ENCODE assay signal across 13 cellular contexts in genomic region chr2:108492364-108492763, GRCh38. TPM values are rescaled to one million over a fixed set of nuclear protein-coding genes. Genes with fewer than 3 reads are reported as not detected.
DNase-seq lines count a peak whose midpoint lies in the region; ATAC-seq and TF ChIP-seq lines count a peak whose summit lies in the region.
"Had no signal": no experiment of that assay in that cellular context is flagged by ENCODE, and none has a peak within 500 bp of the region (broad histone marks: within the 10 kb centered on the region; RNA-seq: fewer than 3 reads in every experiment).

No MANE protein-coding gene starts in this region.

- CTCF ChIA-PET in IMR-90 (lab: Yijun Ruan, JAX) = no interaction called here

- no peak overlapping the region for H2BK20ac ChIP-seq in IMR-90 (ENCODE audit: low read depth, low read length)

- no peak overlapping the region for H2AFZ ChIP-seq in IMR-90 (replicated peaks; ENCODE audit: low read length, poor library complexity)

- H3K4me1 Mint-ChIP-seq in chondrocyte (ENCODE audit: low read depth) = peaks cover 26% of the 10 kb centered on the region
- H3K4me1 Mint-ChIP-seq: naive B cell had no signal

- no peak overlapping the region for H4K5ac ChIP-seq in IMR-90 (ENCODE audit: low read depth, low read length)

- peak; percentile 38; the same call in 1 of the 2 replicates for TF ChIP-seq RAD21 in IMR-90 (IDR thresholded peaks at IDR 0.05; ENCODE audit: low read length)

- dilution Hi-C loops in IMR-90 (cut with HindIII; ENCODE audit: low sequenced_read_pairs, unreplicated experiment) = no loop called here

- no peak overlapping the region for H4K8ac ChIP-seq in IMR-90 (ENCODE audit: low read depth in 2 of 2, low read length in 2 of 2)

- ATAC-seq in IMR-90 (ENCODE audit: low read depth) (peak; percentile 93), HG03342 (IDR thresholded peaks at IDR 0.05; ENCODE audit: unreplicated experiment) (no peak), left lobe of liver (no peak)
- ATAC-seq: Panc1 had no signal

- POLR2A ChIA-PET in IMR-90 (lab: Charles Lee; ENCODE audit: unreplicated experiment) = no interaction called here

- no peaks in the 10 kb centered on the region for H3K27me3 ChIP-seq in IMR-90 (ENCODE audit: control insufficient read depth, insufficient read depth, low read length)
- H3K27me3 ChIP-seq: ascending aorta had no signal

- no peak overlapping the region for H2BK120ac ChIP-seq in IMR-90 (ENCODE audit: low read depth, low read length)

- H2BK5ac ChIP-seq in IMR-90 (ENCODE audit: low read depth, low read length, poor library complexity, severe bottlenecking) = peak overlapping the region; percentile 55

- H3K4ac ChIP-seq in IMR-90 (ENCODE audit: low read depth, low read length) = no peak overlapping the region

- H2AK5ac ChIP-seq in IMR-90 (ENCODE audit: low read depth, low read length) = no peak overlapping the region

- no CpG with 5 or more reads among the region's 4 CpGs for WGBS in IMR-90 (ENCODE audit: extremely low coverage in 2 of 2, insufficient read length in 1 of 2), 2 experiments
- 96 to 100% methylated on average over 4 of the region's 4 CpGs for WGBS in mesodermal cell (ENCODE audit: insufficient coverage in 2 of 2), 2 experiments

- no peak overlapping the region for H3K18ac ChIP-seq in IMR-90 (ENCODE audit: low read depth, low read length)

- H4K20me1 ChIP-seq in IMR-90 (ENCODE audit: insufficient read depth, low read length) = no peaks in the 10 kb centered on the region

- intact Hi-C loops in IMR-90 (cut with micrococcal nuclease) = loop anchor here (1.0 to 2.0 kb wide), 2 partner anchors 92 to 142 kb away; no protein-coding TSS in a partner anchor

- H3K27ac ChIP-seq in IMR-90 (ENCODE audit: insufficient read depth, low read length) = no peak overlapping the region
- peak overlapping the region; percentile 26 for H3K27ac ChIP-seq in mesodermal cell (ENCODE audit: low read depth, low read length, severe bottlenecking)
- H3K27ac ChIP-seq: ascending aorta had no signal

- H3K36me3 ChIP-seq in IMR-90 (ENCODE audit: control insufficient read depth, insufficient read depth, low read length) (peaks cover 23% of the 10 kb centered on the region), mesodermal cell (ENCODE audit: control insufficient read depth, insufficient read depth, low read length) (peaks cover 50% of the 10 kb centered on the region)

- H3K9ac ChIP-seq in IMR-90 (ENCODE audit: low read depth, low read length) = no peak overlapping the region

- peak overlapping the region; percentile 95 for H3K27ac Mint-ChIP-seq in chondrocyte (ENCODE audit: unreplicated experiment)
- H3K27ac Mint-ChIP-seq: naive B cell had no signal

- H3K9me3 ChIP-seq in IMR-90 (ENCODE audit: control insufficient read depth, insufficient read depth, low read length) = no peaks in the 10 kb centered on the region
- no peaks in the 10 kb centered on the region for H3K9me3 ChIP-seq in mesodermal cell (ENCODE audit: control insufficient read depth, low read length)
- H3K9me3 ChIP-seq: ascending aorta had no signal

- peak overlapping the region; percentile 31; the same call in 1 of the 2 replicates for H3K4me2 ChIP-seq in IMR-90 (ENCODE audit: low read depth, low read length)

- in situ Hi-C loops in IMR-90 (cut with MboI; ENCODE audit: low sequenced_read_pairs) = no loop called here

- H3K36me3 Mint-ChIP-seq in chondrocyte (ENCODE audit: low read depth) = peaks cover 7% of the 10 kb centered on the region

- peak overlapping the region; percentile 11 for H3K4me3 Mint-ChIP-seq in chondrocyte (ENCODE audit: unreplicated experiment)
- H3K4me3 Mint-ChIP-seq: naive B cell had no signal

- H2AK9ac ChIP-seq in IMR-90 (replicated peaks; ENCODE audit: low read depth, low read length, poor library complexity) = no peak overlapping the region

- peaks cover 3% of the 10 kb centered on the region; the same call in 1 of the 2 replicates for H3K9me1 ChIP-seq in IMR-90 (ENCODE audit: insufficient read depth, low read length)

- DNase-seq in AG08396 (ENCODE audit: low spot score) (peak; percentile 32), IMR-90 (peak; percentile 94), chondrocyte (ENCODE audit: low spot score) (no peak), NCI-H2171 (lab: John Stamatoyannopoulos, UW) (no peak), left lobe of liver (ENCODE audit: low spot score) (no peak), DMS53 treated with DMSO at 0.1 percent for 48 hours (lab: John Stamatoyannopoulos, UW; ENCODE audit: unreplicated experiment) (no peak)
- DNase-seq: naive B cell; NCI-H1436; stimulated activated CD4-positive, alpha-beta T cell treated with anti-CD3 and anti-CD28 coated beads, Interleukin-2, amount 100 ng/mL, for 48 hours had no signal

- H4K91ac ChIP-seq in IMR-90 (ENCODE audit: insufficient read depth, low read depth, low read length) = no peak overlapping the region

- no peak overlapping the region for H2BK15ac ChIP-seq in IMR-90 (ENCODE audit: low read depth, low read length)

- 0 out of 4 replicates have a peak, but pooled peaks cover 0 to 4% of the 10 kb centered on the region in 2 experiments for H3K79me1 ChIP-seq in IMR-90 (ENCODE audit: low read depth in 1 of 2, low read length in 2 of 2)

- no peak overlapping the region for H3K4me3 ChIP-seq in IMR-90 (ENCODE audit: insufficient read depth, low read depth, low read length)
- H3K4me3 ChIP-seq in mesodermal cell (ENCODE audit: extremely low read depth, insufficient read depth, low read length, poor library complexity, severe bottlenecking) = no peak overlapping the region
- H3K4me3 ChIP-seq: ascending aorta had no signal

- no peaks in the 10 kb centered on the region for H3K9me3 Mint-ChIP-seq in chondrocyte (ENCODE audit: low read depth)
- H3K9me3 Mint-ChIP-seq: naive B cell had no signal

- no TSS peak for BruUV-seq in IMR-90 (replicated peaks; lab: Mats Ljungman, UMichigan)

- H3K4me1 ChIP-seq in IMR-90 (ENCODE audit: control insufficient read depth, insufficient read depth, low read length) (peaks cover 3% of the 10 kb centered on the region; the same call in 1 of the 2 replicates), mesodermal cell (ENCODE audit: control insufficient read depth, insufficient read depth, low read length, poor library complexity, severe bottlenecking) (peaks cover 8% of the 10 kb centered on the region)
- H3K4me1 ChIP-seq: ascending aorta had no signal

- H3K56ac ChIP-seq in IMR-90 (ENCODE audit: extremely low read depth, insufficient read depth, low read length) = no peak overlapping the region

- TF ChIP-seq CTCF in IMR-90 (conservative IDR thresholded peaks at IDR 0.05; ENCODE audit: low read depth, low read length) (no peak), chondrocyte (IDR thresholded peaks at IDR 0.05) (peak; percentile 52)

- no peak for TF ChIP-seq POLR2A in IMR-90 (IDR thresholded peaks at IDR 0.05; ENCODE audit: low read depth, low read length)

- H3K23ac ChIP-seq in IMR-90 (ENCODE audit: low read depth, low read length) = no peak overlapping the region

- H3K14ac ChIP-seq in IMR-90 (replicated peaks; ENCODE audit: low read depth, low read length) = peak overlapping the region; percentile 64; the same call in 1 of the 2 replicates

- H3K27me3 Mint-ChIP-seq in chondrocyte (ENCODE audit: low read depth) = no peaks in the 10 kb centered on the region
- H3K27me3 Mint-ChIP-seq: naive B cell had no signal

TF ChIP-seq in IMR-90, 13 proteins besides CTCF, POLR2A, EP300 and RAD21:
- TF ChIP-seq MAFK (IDR thresholded peaks at IDR 0.05; ENCODE audit: low read depth, low read length) = peak; percentile 99
- no peak for TF ChIP-seq USF2 (IDR thresholded peaks at IDR 0.05; ENCODE audit: low read depth, low read length)
- peak; percentile 94 for TF ChIP-seq CEBPB (IDR thresholded peaks at IDR 0.05; ENCODE audit: low read depth, low read length)
- peak; percentile 77; the same call in 1 of the 2 replicates for TF ChIP-seq FOS (IDR thresholded peaks at IDR 0.05; ENCODE audit: low read depth, low read length)
- TF ChIP-seq SMC3 (IDR thresholded peaks at IDR 0.05; ENCODE audit: low read depth, low read length) = peak; percentile 16; the same call in 1 of the 2 replicates
- TF ChIP-seq MXI1 (IDR thresholded peaks at IDR 0.05; ENCODE audit: borderline replicate concordance, low read depth, low read length) = no peak
- no peak for TF ChIP-seq RFX5 (IDR thresholded peaks at IDR 0.05; ENCODE audit: low read depth, low read length)
- TF ChIP-seq BHLHE40 (IDR thresholded peaks at IDR 0.05; ENCODE audit: low read depth, low read length) = no peak
TF ChIP-seq in IMR-90: peak in this region for 4.

RNA-seq across cellular contexts. Expression of gene LIMS1, which starts 41.9 kb away (rescaled TPM):
- total RNA-seq in IMR-90 (2012; rRNA removed) (125 and 131 TPM in 2 replicates), chondrocyte (101 to 148 TPM (median 145 TPM) in 3 replicates), left lobe of liver (18.1 TPM)
- 51.8 and 59.1 TPM in 2 replicates for polyA plus RNA-seq in IMR-90 (2012; rRNA removed)
- polyA plus RNA-seq in IMR-90 (2012; cell fraction: cytosol; rRNA removed) = 58.5 and 87.4 TPM in 2 replicates
- polyA plus RNA-seq in IMR-90 (2012; cell fraction: nucleus; rRNA removed; ENCODE audit: low replicate concordance) = 76.8 and 143 TPM in 2 replicates
- polyA plus RNA-seq in mesodermal cell (2013, experiment 1 of 2) = 80.4 TPM
- 79.2 TPM for polyA plus RNA-seq in mesodermal cell (2013, experiment 2 of 2)

RNA-seq across cellular contexts. Expression of gene GCC2, which starts 43.4 kb away (rescaled TPM):
- total RNA-seq in IMR-90 (2012; rRNA removed) = 8.6 and 16.7 TPM in 2 replicates
- polyA plus RNA-seq in IMR-90 (2012; rRNA removed) = 4.9 and 6.4 TPM in 2 replicates
- polyA plus RNA-seq in IMR-90 (2012; cell fraction: cytosol; rRNA removed) = 0.88 and 0.95 TPM in 2 replicates
- 1.1 and 13.4 TPM in 2 replicates for polyA plus RNA-seq in IMR-90 (2012; cell fraction: nucleus; rRNA removed; ENCODE audit: low replicate concordance)
- total RNA-seq in chondrocyte = 22.2 to 27.5 TPM (median 24.2 TPM) in 3 replicates
- 35.8 TPM for polyA plus RNA-seq in mesodermal cell (2013, experiment 1 of 2)
- 45.9 TPM for polyA plus RNA-seq in mesodermal cell (2013, experiment 2 of 2)
- 12.6 TPM for total RNA-seq in left lobe of liver

Comparison
In these comparisons a context has a peak if more than half of its experiments do, and no peak if none do; other contexts are left out.
1. DNase-seq: peak in AG08396 (single experiment) and IMR-90 (single experiment); none in chondrocyte (single experiment), NCI-H2171 (single experiment), left lobe of liver (single experiment) and DMS53 treated with DMSO at 0.1 percent for 48 hours (single experiment).